In genomic region chr14:85531141-85531593, GRCh38 we compare ENCODE assay signal across 8 cellular contexts. TPM values are rescaled to one million over a fixed set of nuclear protein-coding genes. Genes with fewer than 3 reads are reported as not detected.
DNase-seq lines count a peak whose midpoint lies in the region; ATAC-seq and TF ChIP-seq lines count a peak whose summit lies in the region.

No MANE protein-coding gene starts in this region.

- peaks cover 0 to 4% (median 0%) of the 10 kb centered on the region in 5 experiments for H3K9me3 Mint-ChIP-seq in brain

- no peaks in the 10 kb centered on the region for H3K9me3 ChIP-seq in skeletal muscle tissue (ENCODE audit: control insufficient read depth in 3 of 3, low read length in 3 of 3)

- no peaks in the 10 kb centered on the region for H3K36me3 Mint-ChIP-seq in brain

- no peaks in the 10 kb centered on the region for H3K36me3 ChIP-seq in skeletal muscle tissue (ENCODE audit: control insufficient read depth in 3 of 3, insufficient read depth in 3 of 3, low read length in 3 of 3)

- peaks cover 51% of the 10 kb centered on the region for H3K4me1 Mint-ChIP-seq in brain

- DNase-seq in HS-27A (ENCODE audit: low read depth) (peak; percentile 53), iPS-NIHi11 (ENCODE audit: low spot score) (peak; percentile 43), NCI-H1436 (lab: John Stamatoyannopoulos, UW) (no peak)
- DNase-seq in activated CD8-positive, alpha-beta memory T cell treated with anti-CD3 and anti-CD28 coated beads, Interleukin-2, amount 50 U/mL, for 4 hours, result no peak

- peak overlapping the region; percentile 76 to 91 (median 85) for H3K4me3 ChIP-seq in skeletal muscle tissue (ENCODE audit: low read length in 3 of 3)

- H3K27me3 Mint-ChIP-seq in brain, result peaks cover 38% of the 10 kb centered on the region

- peak overlapping the region; percentile 94 for H3K27ac ChIP-seq in skeletal muscle tissue (ENCODE audit: low read depth, low read length)

- H3K9ac ChIP-seq in skeletal muscle tissue (ENCODE audit: low read depth in 1 of 3, low read length in 3 of 3), result peak overlapping the region; percentile 70 to 96 (median 88)

- no peak for TF ChIP-seq CTCF in brain (conservative IDR thresholded peaks at IDR 0.05)

- ATAC-seq in GM19452 (IDR thresholded peaks at IDR 0.05; ENCODE audit: unreplicated experiment) (no peak), GM19351 (IDR thresholded peaks at IDR 0.05; ENCODE audit: unreplicated experiment) (no peak)

- H3K27me3 ChIP-seq in skeletal muscle tissue (ENCODE audit: control insufficient read depth in 3 of 3, insufficient read depth in 3 of 3, low read length in 3 of 3), result peaks cover 2 to 30% (median 19%) of the 10 kb centered on the region in 3 donors

- H3K4me3 Mint-ChIP-seq in brain, result peak overlapping the region; percentile 92 to 98 (median 96)

- H3K4me1 ChIP-seq in skeletal muscle tissue (ENCODE audit: control insufficient read depth in 3 of 3, insufficient read depth in 3 of 3, low read length in 3 of 3), result peaks cover 35 to 39% (median 36%) of the 10 kb centered on the region in 3 donors

- peak overlapping the region; percentile 85 to 98 (median 96) for H3K27ac Mint-ChIP-seq in brain

RNA-seq across cellular contexts. Expression of gene FLRT2, which starts 1.2 kb away (rescaled TPM):
- polyA plus RNA-seq in brain (ENCODE audit: insufficient read depth, low read depth, low replicate concordance), result 3.9 TPM
- 37.6 TPM for total RNA-seq in skeletal muscle tissue

Comparison
In these comparisons a context has a peak if more than half of its experiments do, and no peak if none do; other contexts are left out.
1. DNase-seq: peak in HS-27A (single experiment) and iPS-NIHi11 (single experiment); none in NCI-H1436 (single experiment) and activated CD8-positive, alpha-beta memory T cell treated with anti-CD3 and anti-CD28 coated beads, Interleukin-2, amount 50 U/mL, for 4 hours (single experiment).